In the genomic region with DNA sequence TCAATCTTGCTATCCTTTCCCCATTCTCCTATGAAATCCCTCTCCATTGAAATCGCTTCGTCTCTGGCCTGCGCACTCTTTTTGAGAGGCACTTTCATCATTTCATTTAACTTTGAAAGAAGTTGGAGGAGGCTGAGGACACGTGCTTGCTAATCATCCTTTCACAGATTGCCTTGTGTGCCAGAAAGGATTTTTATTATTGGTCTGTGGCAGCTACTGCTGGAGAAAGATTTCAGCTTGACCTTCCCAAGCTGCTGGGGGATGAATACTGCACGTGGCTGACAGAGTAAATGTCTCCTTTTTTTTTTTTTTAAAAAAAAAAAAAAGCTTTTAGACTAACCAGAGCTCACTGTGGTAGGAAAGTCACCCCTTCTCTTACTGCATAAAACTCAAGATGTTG, we compare ENCODE assay signal across 22 cellular contexts. TPM values are rescaled to one million over a fixed set of nuclear protein-coding genes. Genes with fewer than 3 reads are reported as not detected.
"Had no signal": no experiment of that assay in that cellular context is flagged by ENCODE, and none has a peak within 500 bp of the region (broad histone marks: within the 10 kb centered on the region; RNA-seq: fewer than 3 reads in every experiment).

No MANE protein-coding gene starts in this region.

- H3K4me3 ChIP-seq: body of pancreas, cardiac muscle cell, coronary artery, left lung, neural progenitor cell, psoas muscle, uterus had no signal

- H3K9ac ChIP-seq: neural progenitor cell, parathyroid adenoma had no signal

- ATAC-seq: activated naive CD4-positive, alpha-beta T cell treated with anti-CD3 and anti-CD28 coated beads, Interleukin-2, amount 50 U/mL, for 72 hours; activated T-cell treated with anti-CD3 and anti-CD28 coated beads, Interleukin-2, amount 50 U/mL, for 72 hours; body of pancreas; naive thymus-derived CD8-positive, alpha-beta T cell; psoas muscle; stimulated activated naive CD8-positive, alpha-beta T cell treated with anti-CD3 and anti-CD28 coated beads, Interleukin-15, amount 100 ng/mL, for 72 hours had no signal

- DNase-seq: activated CD4-positive, alpha-beta T cell treated with anti-CD3 and anti-CD28 coated beads for 4 hours; activated CD4-positive, alpha-beta T cell treated with anti-CD3 and anti-CD28 coated beads, Interleukin-2, amount 50 U/mL, for 4 hours; activated naive CD4-positive, alpha-beta T cell; activated T-cell treated with anti-CD3 and anti-CD28 coated beads for 4 hours; activated T-cell treated with anti-CD3 and anti-CD28 coated beads, Interleukin-2, amount 50 U/mL, for 72 hours; aorta; body of pancreas; foreskin fibroblast; kidney glomerular epithelial cell; left lung; naive thymus-derived CD8-positive, alpha-beta T cell; occipital lobe; psoas muscle; stimulated activated CD4-positive, alpha-beta T cell treated with anti-CD3 and anti-CD28 coated beads, Interleukin-15, amount 100 ng/mL, for 24 hours; stimulated activated naive CD8-positive, alpha-beta T cell treated with anti-CD3 and anti-CD28 coated beads, Interleukin-15, amount 100 ng/mL, for 72 hours; uterus had no signal

- H3K27ac ChIP-seq: body of pancreas, cardiac muscle cell, coronary artery, left lung, neural progenitor cell, parathyroid adenoma, psoas muscle, uterus, VCaP had no signal

- H3K36me3 ChIP-seq: cardiac muscle cell, neural progenitor cell, uterus had no signal

- H3K4me1 ChIP-seq: body of pancreas, left lung, parathyroid adenoma, uterus had no signal

- H2AFZ ChIP-seq: neural progenitor cell, parathyroid adenoma had no signal

- H3K4me2 ChIP-seq: neural progenitor cell had no signal

- H3K27me3 ChIP-seq: body of pancreas, cardiac muscle cell, left lung, neural progenitor cell, uterus had no signal

- H3K9me3 ChIP-seq: body of pancreas, left lung, psoas muscle, uterus had no signal

RNA-seq across cellular contexts. Expression of a gene that starts 44.2 kb away (rescaled TPM):
- polyA plus RNA-seq: naive thymus-derived CD8-positive, alpha-beta T cell had no signal
